13 cellular contexts compared by ENCODE assay signal in genomic region chr6:73085362-73085975, GRCh38.
DNase-seq lines count a peak whose midpoint lies in the region; ATAC-seq and TF ChIP-seq lines count a peak whose summit lies in the region.
"Had no signal": no experiment of that assay in that cellular context is flagged by ENCODE, and none has a peak within 500 bp of the region (broad histone marks: within the 10 kb centered on the region; RNA-seq: fewer than 3 reads in every experiment).

No MANE protein-coding gene starts in this region.

- H3K36me3 ChIP-seq in IMR-90 (ENCODE audit: control insufficient read depth, insufficient read depth, low read length) (no peaks in the 10 kb centered on the region), mesodermal cell (ENCODE audit: control insufficient read depth, insufficient read depth, low read length) (no peaks in the 10 kb centered on the region), OCI-LY7 (ENCODE audit: insufficient read depth, low read length) (no peaks in the 10 kb centered on the region), WERI-Rb-1 (no peaks in the 10 kb centered on the region; the same call in none of the 2 replicates)

- POLR2A ChIA-PET in IMR-90 (lab: Charles Lee; ENCODE audit: unreplicated experiment) (no interaction called here), OCI-LY7 (lab: Charles Lee) (interaction anchor here (0.6 to 1.1 kb wide), 2 partner anchors 9 to 36 kb away, joined by 4 read pairs; no protein-coding TSS in a partner anchor)

- H3K56ac ChIP-seq in IMR-90 (ENCODE audit: extremely low read depth, insufficient read depth, low read length), result no peak overlapping the region

- no peaks in the 10 kb centered on the region for H3K79me2 ChIP-seq in OCI-LY7 (ENCODE audit: insufficient read depth, low read depth, low read length)

- H3K4me2 ChIP-seq in IMR-90 (ENCODE audit: low read depth, low read length) (no peak overlapping the region), OCI-LY7 (ENCODE audit: low read length) (no peak overlapping the region)

- no peak overlapping the region for H2AK9ac ChIP-seq in IMR-90 (replicated peaks; ENCODE audit: low read depth, low read length, poor library complexity)

- no peak for TF ChIP-seq POLR2A in IMR-90 (IDR thresholded peaks at IDR 0.05; ENCODE audit: low read depth, low read length)

- H3K14ac ChIP-seq in IMR-90 (replicated peaks; ENCODE audit: low read depth, low read length), result no peak overlapping the region

- H2BK120ac ChIP-seq in IMR-90 (ENCODE audit: low read depth, low read length), result no peak overlapping the region; the same call in 1 of the 2 replicates

- H4K8ac ChIP-seq in IMR-90 (ENCODE audit: low read depth in 2 of 2, low read length in 2 of 2), result no peak overlapping the region

- H3K23ac ChIP-seq in IMR-90 (ENCODE audit: low read depth, low read length), result no peak overlapping the region

- no TSS peak for BruUV-seq in IMR-90 (replicated peaks; lab: Mats Ljungman, UMichigan)
- BruUV-seq in OCI-LY7 (replicated peaks; lab: Mats Ljungman, UMichigan), result no TSS peak

- H3K27ac ChIP-seq in IMR-90 (ENCODE audit: insufficient read depth, low read length) (no peak overlapping the region), mesodermal cell (ENCODE audit: low read depth, low read length, severe bottlenecking) (peak overlapping the region; percentile 60), OCI-LY7 (ENCODE audit: low read depth, low read length, poor library complexity, severe bottlenecking) (no peak overlapping the region), WERI-Rb-1 (no peak overlapping the region)

- H3K18ac ChIP-seq in IMR-90 (ENCODE audit: low read depth, low read length), result no peak overlapping the region

- in situ Hi-C loops in GM13976 (cut with MboI; ENCODE audit: low sequenced_read_pairs, unreplicated experiment), result no loop called here
- in situ Hi-C loops in IMR-90 (cut with MboI; ENCODE audit: low sequenced_read_pairs), result no loop called here

- H2BK20ac ChIP-seq in IMR-90 (ENCODE audit: low read depth, low read length), result 0 out of 2 replicates have a peak overlapping the region, but pooled peaks have one; percentile 14

- peak overlapping the region; percentile 72 for H2AFZ ChIP-seq in IMR-90 (replicated peaks; ENCODE audit: low read length, poor library complexity)
- H2AFZ ChIP-seq in OCI-LY7 (ENCODE audit: low read length), result no peak overlapping the region

- no peak overlapping the region for H3K9ac ChIP-seq in IMR-90 (ENCODE audit: low read depth, low read length)

- TF ChIP-seq CTCF in GM13976 (IDR thresholded peaks at IDR 0.05; ENCODE audit: borderline replicate concordance, control extremely low read depth, extremely low read depth, insufficient read depth, missing control alignments) (no peak), IMR-90 (conservative IDR thresholded peaks at IDR 0.05; ENCODE audit: low read depth, low read length) (no peak), OCI-LY7 (conservative IDR thresholded peaks at IDR 0.05; ENCODE audit: low read length) (no peak), WERI-Rb-1 (IDR thresholded peaks at IDR 0.05; ENCODE audit: low read depth, low read length) (no peak)

- DNase-seq in GM13976 (ENCODE audit: low spot score), result peak; percentile 11
- peak; percentile 16 for DNase-seq in IMR-90
- DNase-seq in DMS 273 (lab: John Stamatoyannopoulos, UW; ENCODE audit: unreplicated experiment), result no peak
- no peak for DNase-seq in OCI-LY7 (ENCODE audit: low spot score)
- no peak for DNase-seq in WERI-Rb-1
- no peak for DNase-seq in NCI-H1930 (lab: John Stamatoyannopoulos, UW)
- DNase-seq: activated CD4-positive, alpha-beta T cell treated with anti-CD3 and anti-CD28 coated beads, Interleukin-2, amount 50 U/mL, for 48 hours; activated naive CD8-positive, alpha-beta T cell treated with anti-CD3 and anti-CD28 coated beads for 36 hours; NCI-H146; T-helper 2 cell had no signal

- no peak overlapping the region for H2BK15ac ChIP-seq in IMR-90 (ENCODE audit: low read depth, low read length)

- no peak for TF ChIP-seq RAD21 in IMR-90 (IDR thresholded peaks at IDR 0.05; ENCODE audit: low read length)

- H3K9me3 ChIP-seq in IMR-90 (ENCODE audit: control insufficient read depth, insufficient read depth, low read length) (no peaks in the 10 kb centered on the region), mesodermal cell (ENCODE audit: control insufficient read depth, low read length) (no peaks in the 10 kb centered on the region), OCI-LY7 (ENCODE audit: low read length) (no peaks in the 10 kb centered on the region), WERI-Rb-1 (ENCODE audit: severe bottlenecking) (no peaks in the 10 kb centered on the region)

- peak; percentile 42 for ATAC-seq in GM21825 (IDR thresholded peaks at IDR 0.05; ENCODE audit: unreplicated experiment)
- peak; percentile 54; the same call in 1 of the 2 replicates for ATAC-seq in IMR-90 (ENCODE audit: low read depth)
- ATAC-seq: HCT116 had no signal

- no peaks in the 10 kb centered on the region for H3K27me3 ChIP-seq in IMR-90 (ENCODE audit: control insufficient read depth, insufficient read depth, low read length)
- H3K27me3 ChIP-seq in WERI-Rb-1 (ENCODE audit: insufficient read depth, low read depth, severe bottlenecking), result no peaks in the 10 kb centered on the region

- H2AK5ac ChIP-seq in IMR-90 (ENCODE audit: low read depth, low read length), result no peak overlapping the region

- H4K20me1 ChIP-seq in IMR-90 (ENCODE audit: insufficient read depth, low read length) (no peaks in the 10 kb centered on the region), OCI-LY7 (ENCODE audit: insufficient read depth, low read length) (no peaks in the 10 kb centered on the region)

- H3K4me1 ChIP-seq in IMR-90 (ENCODE audit: control insufficient read depth, insufficient read depth, low read length), result peaks cover 4% of the 10 kb centered on the region; the same call in 1 of the 2 replicates
- H3K4me1 ChIP-seq in mesodermal cell (ENCODE audit: control insufficient read depth, insufficient read depth, low read length, poor library complexity, severe bottlenecking), result peaks cover 17% of the 10 kb centered on the region
- H3K4me1 ChIP-seq in OCI-LY7 (ENCODE audit: insufficient read depth, low read length, poor library complexity, severe bottlenecking), result no peaks in the 10 kb centered on the region

- no CpG with 5 or more reads among the region's 6 CpGs for WGBS in IMR-90 (ENCODE audit: extremely low coverage in 2 of 2, insufficient read length in 1 of 2), 2 experiments
- no CpG with 5 or more reads among the region's 6 CpGs for WGBS in mesodermal cell (ENCODE audit: insufficient coverage in 2 of 2), 2 experiments

- dilution Hi-C loops in IMR-90 (cut with HindIII; ENCODE audit: low sequenced_read_pairs, unreplicated experiment), result no loop called here

- no peak overlapping the region for H2BK5ac ChIP-seq in IMR-90 (ENCODE audit: low read depth, low read length, poor library complexity, severe bottlenecking)

- no peak overlapping the region for H3K4ac ChIP-seq in IMR-90 (ENCODE audit: low read depth, low read length)

- H3K79me1 ChIP-seq in IMR-90 (ENCODE audit: low read depth in 1 of 2, low read length in 2 of 2), result no peaks in the 10 kb centered on the region

- H4K5ac ChIP-seq in IMR-90 (ENCODE audit: low read depth, low read length), result no peak overlapping the region

- CTCF ChIA-PET in IMR-90 (lab: Yijun Ruan, JAX) (interaction anchor here (0.6 kb wide), 1 partner anchor 403 kb away, joined by 3 read pairs; no protein-coding TSS in a partner anchor), OCI-LY7 (lab: Charles Lee; ENCODE audit: unreplicated experiment) (no interaction called here)

- intact Hi-C loops in IMR-90 (cut with micrococcal nuclease), result no loop called here
- intact Hi-C loops in OCI-LY7 (cut with micrococcal nuclease; ENCODE audit: unreplicated experiment), result no loop called here

- H3K4me3 ChIP-seq in IMR-90 (ENCODE audit: insufficient read depth, low read depth, low read length) (no peak overlapping the region), mesodermal cell (ENCODE audit: extremely low read depth, insufficient read depth, low read length, poor library complexity, severe bottlenecking) (no peak overlapping the region), OCI-LY7 (ENCODE audit: low read depth, low read length, poor library complexity, severe bottlenecking) (no peak overlapping the region), WERI-Rb-1 (ENCODE audit: low read depth, low read length) (no peak overlapping the region)

- no peaks in the 10 kb centered on the region for H3K9me2 ChIP-seq in OCI-LY7 (ENCODE audit: insufficient read depth, low read length)

- no peak overlapping the region for H4K91ac ChIP-seq in IMR-90 (ENCODE audit: insufficient read depth, low read depth, low read length)

- H3K9me1 ChIP-seq in IMR-90 (ENCODE audit: insufficient read depth, low read length), result no peaks in the 10 kb centered on the region

TF ChIP-seq in IMR-90, 13 proteins besides CTCF, POLR2A, EP300 and RAD21 (continues in another document):
- TF ChIP-seq FOS (IDR thresholded peaks at IDR 0.05; ENCODE audit: low read depth, low read length), result no peak
- TF ChIP-seq MXI1 (IDR thresholded peaks at IDR 0.05; ENCODE audit: borderline replicate concordance, low read depth, low read length), result no peak
- no peak for TF ChIP-seq ELK1 (IDR thresholded peaks at IDR 0.05; ENCODE audit: borderline replicate concordance, low read depth, low read length)
- TF ChIP-seq, protein P1, sequence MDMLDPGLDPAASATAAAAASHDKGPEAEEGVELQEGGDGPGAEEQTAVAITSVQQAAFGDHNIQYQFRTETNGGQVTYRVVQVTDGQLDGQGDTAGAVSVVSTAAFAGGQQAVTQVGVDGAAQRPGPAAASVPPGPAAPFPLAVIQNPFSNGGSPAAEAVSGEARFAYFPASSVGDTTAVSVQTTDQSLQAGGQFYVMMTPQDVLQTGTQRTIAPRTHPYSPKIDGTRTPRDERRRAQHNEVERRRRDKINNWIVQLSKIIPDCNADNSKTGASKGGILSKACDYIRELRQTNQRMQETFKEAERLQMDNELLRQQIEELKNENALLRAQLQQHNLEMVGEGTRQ (IDR thresholded peaks at IDR 0.05; ENCODE audit: low read depth, low read length), result no peak
- no peak for TF ChIP-seq SMC3 (IDR thresholded peaks at IDR 0.05; ENCODE audit: low read depth, low read length)
- no peak for TF ChIP-seq CEBPB (IDR thresholded peaks at IDR 0.05; ENCODE audit: low read depth, low read length)
- TF ChIP-seq MAZ (IDR thresholded peaks at IDR 0.05; ENCODE audit: borderline replicate concordance, low read depth, low read length), result no peak
- TF ChIP-seq NFE2L2 (IDR thresholded peaks at IDR 0.05; ENCODE audit: low read depth, low read length), result no peak
- TF ChIP-seq CHD1 (IDR thresholded peaks at IDR 0.05; ENCODE audit: low read depth, low read length), result no peak
- no peak for TF ChIP-seq RCOR1 (IDR thresholded peaks at IDR 0.05; ENCODE audit: insufficient replicate concordance, low read length)

Comparison
In these comparisons a context has a peak if more than half of its experiments do, and no peak if none do; other contexts are left out.
1. DNase-seq: peak in GM13976 (single experiment) and IMR-90 (single experiment); none in DMS 273 (single experiment), OCI-LY7 (single experiment), WERI-Rb-1 (single experiment) and NCI-H1930 (0 of 2).